Comparison of ENCODE assay signal across 9 cellular contexts in the genomic region with DNA sequence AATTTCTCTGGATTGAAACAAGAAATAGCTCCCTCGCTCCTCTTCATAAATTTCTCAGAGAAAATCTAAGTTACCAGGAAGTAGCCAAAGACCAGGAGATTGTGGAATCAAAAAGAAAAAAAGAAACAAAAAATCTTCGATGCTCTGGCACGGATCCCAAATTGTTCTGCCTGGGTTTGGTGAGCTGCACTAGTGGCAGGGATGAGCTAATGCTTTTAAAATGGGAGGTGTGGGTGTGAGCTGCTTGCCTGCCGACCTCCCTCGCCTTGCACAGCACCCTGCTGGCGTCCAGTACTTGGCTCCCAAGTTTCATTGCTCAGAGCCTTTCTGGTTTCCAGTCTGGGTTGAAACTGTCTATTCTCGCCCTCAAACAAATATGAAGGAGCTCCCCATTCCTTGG. TPM values are rescaled to one million over a fixed set of nuclear protein-coding genes. Genes with fewer than 3 reads are reported as not detected.
DNase-seq lines count a peak whose midpoint lies in the region; ATAC-seq, FAIRE-seq and TF ChIP-seq lines count a peak whose summit lies in the region.
"Had no signal": no experiment of that assay in that cellular context is flagged by ENCODE, and none has a peak within 500 bp of the region (broad histone marks: within the 10 kb centered on the region; RNA-seq: fewer than 3 reads in every experiment).

No MANE protein-coding gene starts in this region.

- H3K27me3 ChIP-seq in esophagus (ENCODE audit: control insufficient read depth in 1 of 2, insufficient read depth in 2 of 2, low read length in 2 of 2), result no peaks in the 10 kb centered on the region
- H3K27me3 ChIP-seq in muscle layer of duodenum (ENCODE audit: low read depth, low read length), result no peaks in the 10 kb centered on the region

- H3K9me3 Mint-ChIP-seq in natural killer cell, result no peaks in the 10 kb centered on the region

- H3K27ac Mint-ChIP-seq in natural killer cell, result no peak overlapping the region

- H3K4me1 ChIP-seq in esophagus (ENCODE audit: control insufficient read depth in 2 of 2, insufficient read depth in 2 of 2, low read length in 1 of 2), result peaks cover 0 to 7% of the 10 kb centered on the region in 2 donors
- H3K4me1 ChIP-seq in muscle layer of duodenum (ENCODE audit: control insufficient read depth in 1 of 2, insufficient read depth in 2 of 2, low read length in 2 of 2), result peaks cover 3 to 46% of the 10 kb centered on the region in 2 donors
- H3K4me1 ChIP-seq in urinary bladder (ENCODE audit: insufficient read depth), result no peaks in the 10 kb centered on the region

- H3K9me3 ChIP-seq in esophagus (ENCODE audit: control insufficient read depth in 2 of 2, insufficient read depth in 1 of 2, low read depth in 1 of 2, low read length in 1 of 2) (no peaks in the 10 kb centered on the region), muscle layer of duodenum (ENCODE audit: control insufficient read depth in 1 of 2, low read length in 2 of 2) (no peaks in the 10 kb centered on the region)

- H3K4me3 Mint-ChIP-seq in natural killer cell, result no peak overlapping the region

- peaks cover 0 to 17% of the 10 kb centered on the region in 2 donors for H3K4me1 Mint-ChIP-seq in natural killer cell

- peak; percentile 56 for DNase-seq in RPMI7951 (ENCODE audit: low read depth)
- DNase-seq in natural killer cell, result no peak
- no peak for DNase-seq in RCC 7860 (ENCODE audit: low spot score)
- DNase-seq: cortex of kidney, NCI-H146 had no signal

- no peak for TF ChIP-seq CTCF in natural killer cell (IDR thresholded peaks at IDR 0.05)

- FAIRE-seq in RCC 7860 (lab: Jason Lieb, UNC), result no peak

- intact Hi-C loops in natural killer cell (cut with micrococcal nuclease), result no loop called here

- H3K36me3 ChIP-seq in esophagus (ENCODE audit: control insufficient read depth in 2 of 2, insufficient read depth in 2 of 2, low read length in 1 of 2) (no peaks in the 10 kb centered on the region), muscle layer of duodenum (ENCODE audit: control insufficient read depth in 1 of 2, insufficient read depth in 2 of 2, low read length in 2 of 2) (peaks cover 0 to 5% of the 10 kb centered on the region in 2 donors), urinary bladder (ENCODE audit: insufficient read depth) (no peaks in the 10 kb centered on the region)

- H3K4me3 ChIP-seq in esophagus (ENCODE audit: low read depth in 1 of 2, low read length in 2 of 2), result peak overlapping the region; percentile 25 to 34
- peak overlapping the region; percentile 70 to 93 for H3K4me3 ChIP-seq in muscle layer of duodenum (ENCODE audit: low read depth in 1 of 2, low read length in 2 of 2)
- H3K4me3 ChIP-seq in urinary bladder (ENCODE audit: low read depth, low read length), result peak overlapping the region; percentile 90

- 41 to 52% methylated on average over 7 of the region's 7 CpGs for WGBS in esophagus, 2 donors
- 32% methylated on average over 7 of the region's 7 CpGs for WGBS in urinary bladder

- ATAC-seq in GM21723 (IDR thresholded peaks at IDR 0.05; ENCODE audit: unreplicated experiment) (no peak), natural killer cell (no peak)

- peaks cover 42 to 53% of the 10 kb centered on the region in 2 donors for H3K27me3 Mint-ChIP-seq in natural killer cell (ENCODE audit: low read depth in 2 of 2)

- H3K36me3 Mint-ChIP-seq in natural killer cell, result no peaks in the 10 kb centered on the region

- H3K27ac ChIP-seq in esophagus (ENCODE audit: low read depth in 2 of 2, low read length in 1 of 2) (peak overlapping the region in 1 of 2 donors; percentile 45), muscle layer of duodenum (ENCODE audit: low read length) (peak overlapping the region; percentile 41), urinary bladder (ENCODE audit: low read depth) (no peak overlapping the region)

RNA-seq across cellular contexts. Expression of a gene that starts 2.5 kb away (rescaled TPM):
- total RNA-seq in RPMI7951 (2014; rRNA removed; shearing (Covaris generic)), result 544 and 593 TPM in 2 replicates
- polyA plus RNA-seq in esophagus (10 to 100 TPM in 1 of 2 donors, 1 to 10 TPM in 1; 8.9 to 24.7 TPM), urinary bladder (212 TPM)
- total RNA-seq in urinary bladder (217 TPM), natural killer cell (under 1 TPM in 1 of 3 donors, not detected in 2; 0.12 TPM)

Comparison
In these comparisons a context has a peak if more than half of its experiments do, and no peak if none do; other contexts are left out.
1. H3K4me3 ChIP-seq: peak in every context shown above with its lines; median percentile 90 in urinary bladder; 82 in muscle layer of duodenum; 30 in esophagus.
2. RNA of a gene that starts 2.5 kb away (total RNA-seq): 544 to 593 TPM in RPMI7951 and 217 TPM in urinary bladder (single experiment); 0.12 TPM in natural killer cell; every median in the first group is over 100 times any median in the second.